Comparison of ENCODE assay signal across 10 cellular contexts in the genomic region with DNA sequence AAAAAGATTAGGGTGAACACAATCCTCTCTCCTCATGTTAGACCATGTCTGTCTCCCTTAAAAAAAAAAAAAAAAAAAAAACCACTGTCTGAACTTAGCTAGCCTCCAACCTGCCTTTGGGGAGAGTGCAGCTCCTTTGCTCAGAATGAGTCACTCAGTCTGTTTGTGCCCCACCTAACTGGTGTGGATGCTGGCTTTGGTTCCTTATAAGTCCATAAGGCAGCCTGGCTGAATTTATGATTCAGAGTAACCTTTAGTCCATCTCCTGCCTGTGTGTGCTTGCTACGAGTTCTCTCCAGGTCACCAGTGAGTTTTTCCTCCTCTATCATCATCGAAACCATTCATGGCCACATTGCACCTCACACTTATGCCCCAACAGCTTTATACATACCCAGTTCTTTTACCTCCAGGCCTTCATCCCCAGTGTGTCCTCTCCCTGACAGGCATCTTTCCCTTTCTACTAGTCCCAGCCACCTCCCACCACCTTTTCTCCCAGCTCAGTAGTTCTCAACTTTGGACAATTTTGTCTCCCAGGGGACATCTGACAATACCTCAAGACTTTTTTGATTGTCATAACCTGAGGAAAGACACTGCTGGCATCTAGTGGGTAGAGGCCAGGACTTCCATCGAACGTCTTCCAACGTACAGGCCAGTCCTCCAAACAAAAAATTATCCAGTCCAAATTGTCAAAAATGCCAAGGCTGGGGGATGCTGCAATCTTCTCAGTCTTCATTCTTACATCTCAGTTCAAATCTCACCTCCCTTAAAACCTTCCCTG.
DNase-seq lines count a peak whose midpoint lies in the region; ATAC-seq and TF ChIP-seq lines count a peak whose summit lies in the region.
"Had no signal": no experiment of that assay in that cellular context is flagged by ENCODE, and none has a peak within 500 bp of the region (broad histone marks: within the 10 kb centered on the region; RNA-seq: fewer than 3 reads in every experiment).

No MANE protein-coding gene starts in this region.

- H3K36me3 ChIP-seq in MG63 (no peaks in the 10 kb centered on the region), esophagus (ENCODE audit: control insufficient read depth in 2 of 2, insufficient read depth in 2 of 2, low read length in 1 of 2) (no peaks in the 10 kb centered on the region)

- H3K27me3 ChIP-seq in MG63 (no peaks in the 10 kb centered on the region), esophagus (ENCODE audit: control insufficient read depth in 1 of 2, insufficient read depth in 2 of 2, low read length in 2 of 2) (no peaks in the 10 kb centered on the region)

- H3K9me3 ChIP-seq in MG63 (no peaks in the 10 kb centered on the region), esophagus (ENCODE audit: control insufficient read depth in 2 of 2, insufficient read depth in 1 of 2, low read depth in 1 of 2, low read length in 1 of 2) (no peaks in the 10 kb centered on the region)

- H3K4me1 ChIP-seq in esophagus (ENCODE audit: control insufficient read depth in 2 of 2, insufficient read depth in 2 of 2, low read length in 1 of 2) = peaks cover 0 to 2% of the 10 kb centered on the region in 2 donors

- H3K27ac ChIP-seq in esophagus (ENCODE audit: low read depth in 2 of 2, low read length in 1 of 2) = peak overlapping the region; percentile 76 to 81

- no peak for ATAC-seq in GM18505 (IDR thresholded peaks at IDR 0.05; ENCODE audit: unreplicated experiment)

- H3K4me3 ChIP-seq in MG63 (no peak overlapping the region), esophagus (ENCODE audit: low read depth in 1 of 2, low read length in 2 of 2) (no peak overlapping the region)

- WGBS in esophagus, 2 donors = 66 to 74% methylated on average over 5 of the region's 5 CpGs

- no peak for TF ChIP-seq POLR2A in GM18505 (IDR thresholded peaks at IDR 0.05; ENCODE audit: borderline replicate concordance, extremely low read depth, insufficient read depth, insufficient read length)

- DNase-seq in GM03348 (ENCODE audit: low spot score) (peak; percentile 61), MG63 (peak; percentile 70), renal cortical epithelial cell (ENCODE audit: low read depth) (peak; percentile 97), occipital lobe (lab: John Stamatoyannopoulos, UW) (no peak), SKM-1 (lab: John Stamatoyannopoulos, UW; ENCODE audit: unreplicated experiment) (no peak)
- no peak for DNase-seq in stimulated activated CD4-positive, alpha-beta T cell treated with anti-CD3 and anti-CD28 coated beads, Interleukin-4, amount 100 ng/mL, for 1 hour
- DNase-seq: amygdala; NK-92 treated with Interleukin-12 subunit alpha and Interleukin-12 subunit beta, amount 100 ng/mL, for 24 hours had no signal

Comparison
In these comparisons a context has a peak if more than half of its experiments do, and no peak if none do; other contexts are left out.
1. DNase-seq: peak in GM03348 (single experiment), MG63 (single experiment) and renal cortical epithelial cell (single experiment); none in stimulated activated CD4-positive, alpha-beta T cell treated with anti-CD3 and anti-CD28 coated beads, Interleukin-4, amount 100 ng/mL, for 1 hour (single experiment), occipital lobe (single experiment) and SKM-1 (single experiment).